ENCODE assay signal across 1 cellular context in genomic region chr11:12778506-12778905, GRCh38.
TF ChIP-seq lines count a peak whose summit lies in the region.

No MANE protein-coding gene starts in this region.

TF ChIP-seq in GM23338, 12 proteins besides CTCF, POLR2A, EP300 and RAD21 (continued from another document):
- no peak for TF ChIP-seq ETS1 (IDR thresholded peaks at IDR 0.05)
- TF ChIP-seq POLR2AphosphoS5 (IDR thresholded peaks at IDR 0.05; ENCODE audit: low read depth) = no peak
- no peak for TF ChIP-seq STAT1 (IDR thresholded peaks at IDR 0.05; ENCODE audit: unreplicated experiment)
- TF ChIP-seq ZNF331 (CRISPR knock-in tag; IDR thresholded peaks at IDR 0.05; ENCODE audit: low read depth) = no peak
- TF ChIP-seq JUNB (IDR thresholded peaks at IDR 0.05; ENCODE audit: unreplicated experiment) = no peak
- no peak for TF ChIP-seq REST (IDR thresholded peaks at IDR 0.05; ENCODE audit: unreplicated experiment)
- no peak for TF ChIP-seq CREB1 (CRISPR knock-in tag; IDR thresholded peaks at IDR 0.05; ENCODE audit: low read depth)
- no peak for TF ChIP-seq EZH2phosphoT487 (IDR thresholded peaks at IDR 0.05; ENCODE audit: unreplicated experiment)
